Comparison of ENCODE assay signal across 16 cellular contexts in the genomic region with DNA sequence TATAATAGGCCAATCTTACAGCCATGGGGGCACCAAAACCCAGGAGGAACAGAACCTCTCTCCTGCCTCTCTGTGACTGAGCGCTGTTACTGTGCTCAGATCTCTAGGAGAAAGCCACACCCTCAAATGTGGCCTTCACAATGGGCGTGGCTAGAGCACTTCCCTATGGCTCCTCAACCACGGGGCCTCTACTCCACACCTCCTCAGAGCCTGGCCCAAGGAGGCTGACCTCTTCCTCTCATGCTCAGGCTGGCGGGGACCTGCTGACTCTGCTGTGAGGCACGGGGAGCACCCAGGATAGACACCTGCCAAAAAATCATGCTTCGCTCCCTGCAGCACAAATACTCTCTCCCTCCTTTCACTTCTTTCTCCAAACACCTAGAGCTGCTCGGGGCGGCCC. TPM values are rescaled to one million over a fixed set of nuclear protein-coding genes. Genes with fewer than 3 reads are reported as not detected.
DNase-seq lines count a peak whose midpoint lies in the region; ATAC-seq, FAIRE-seq and TF ChIP-seq lines count a peak whose summit lies in the region.
"Had no signal": no experiment of that assay in that cellular context is flagged by ENCODE, and none has a peak within 500 bp of the region (broad histone marks: within the 10 kb centered on the region; RNA-seq: fewer than 3 reads in every experiment).

No MANE protein-coding gene starts in this region.

- ATAC-seq in HG02885 (IDR thresholded peaks at IDR 0.05; ENCODE audit: poor library complexity, unreplicated experiment): peak; percentile 63
- ATAC-seq in HG02884 (IDR thresholded peaks at IDR 0.05; ENCODE audit: unreplicated experiment): no peak
- ATAC-seq: psoas muscle; stimulated activated naive B cell treated with anti-CD40 and anti-IgM and Interleukin-4, amounts not matched to agents 10 μg/mL and 1 μg/mL and 100 μg/mL, for 72 hours had no signal

- POLR2A ChIA-PET in A673 (lab: Charles Lee; ENCODE audit: low non-redundant PET): no interaction called here

- H3K79me2 ChIP-seq in keratinocyte (ENCODE audit: control insufficient read depth, insufficient read depth, low read length): no peaks in the 10 kb centered on the region

- peak overlapping the region; percentile 8 for H2AFZ ChIP-seq in keratinocyte (ENCODE audit: control insufficient read depth, low read length)

- no peak for FAIRE-seq in keratinocyte (lab: Jason Lieb, UNC)
- FAIRE-seq: G401.6 had no signal

- CTCF ChIA-PET in A673 (lab: Charles Lee): no interaction called here

- H3K4me1 ChIP-seq in A673 (ENCODE audit: insufficient read depth, low read length, poor library complexity, severe bottlenecking) (peaks cover 10% of the 10 kb centered on the region), keratinocyte (ENCODE audit: control insufficient read depth, extremely low read depth, insufficient read depth, low read length) (peaks cover 21% of the 10 kb centered on the region), HAP-1 (peaks cover 10% of the 10 kb centered on the region)
- H3K4me1 ChIP-seq: psoas muscle had no signal

- H3K9ac ChIP-seq in keratinocyte (ENCODE audit: control insufficient read depth, extremely low read depth, insufficient read depth, low read length): no peak overlapping the region
- H3K9ac ChIP-seq: BLaER1, KMS-11 had no signal

- in situ Hi-C loops in HAP-1 (cut with MboI; ENCODE audit: low sequenced_read_pairs): no loop called here

- H3K4me3 ChIP-seq in A673 (ENCODE audit: low read depth, low read length, poor library complexity, severe bottlenecking) (no peak overlapping the region), keratinocyte (ENCODE audit: control insufficient read depth in 2 of 3, extremely low read depth in 1 of 3, insufficient read depth in 2 of 3, low read depth in 1 of 3, low read length in 3 of 3) (no peak overlapping the region), HAP-1 (no peak overlapping the region)
- H3K4me3 ChIP-seq: BLaER1, psoas muscle had no signal

- no peaks in the 10 kb centered on the region for H3K27me3 ChIP-seq in A673 (replicated peaks; ENCODE audit: insufficient read depth, low read depth, low read length, poor library complexity)
- no peaks in the 10 kb centered on the region for H3K27me3 ChIP-seq in keratinocyte (ENCODE audit: control insufficient read depth, extremely low read depth, insufficient read depth, low read length)
- H3K27me3 ChIP-seq in HAP-1 (ENCODE audit: low read depth): no peaks in the 10 kb centered on the region
- H3K27me3 ChIP-seq: BLaER1 had no signal

- intact Hi-C loops in A673 (cut with micrococcal nuclease; ENCODE audit: unreplicated experiment): no loop called here

- TF ChIP-seq CTCF in A673 (conservative IDR thresholded peaks at IDR 0.05; ENCODE audit: low read depth, low read length) (no peak), keratinocyte (optimal IDR thresholded peaks at IDR 0.05 in 1 of 3, IDR thresholded peaks at IDR 0.05 in 1 of 3, conservative IDR thresholded peaks at IDR 0.05 in 1 of 3; ENCODE audit: extremely low read depth in 1 of 3, insufficient read depth in 2 of 3, low read length in 3 of 3) (no peak)

- no peaks in the 10 kb centered on the region for H3K9me1 ChIP-seq in keratinocyte (ENCODE audit: control insufficient read depth, extremely low read depth, insufficient read depth, low read length)

- no peaks in the 10 kb centered on the region for H3K9me3 ChIP-seq in A673 (ENCODE audit: low read depth, low read length, poor library complexity, severe bottlenecking)
- no peaks in the 10 kb centered on the region for H3K9me3 ChIP-seq in keratinocyte (ENCODE audit: control insufficient read depth, low read depth, low read length)
- no peaks in the 10 kb centered on the region for H3K9me3 ChIP-seq in HAP-1
- H3K9me3 ChIP-seq: BLaER1, psoas muscle had no signal

- BruUV-seq in A673 (replicated peaks; lab: Mats Ljungman, UMichigan): no TSS peak

- H3K4me2 ChIP-seq in keratinocyte (ENCODE audit: control insufficient read depth, extremely low read depth, insufficient read depth, low read depth, low read length): no peak overlapping the region
- H3K4me2 ChIP-seq: BLaER1, KMS-11 had no signal

- no peaks in the 10 kb centered on the region for H3K36me3 ChIP-seq in A673 (ENCODE audit: insufficient read depth, low read length, poor library complexity, severe bottlenecking)
- no peaks in the 10 kb centered on the region for H3K36me3 ChIP-seq in keratinocyte (ENCODE audit: control insufficient read depth in 2 of 2, extremely low read depth in 1 of 2, insufficient read depth in 2 of 2, low read length in 2 of 2)
- H3K36me3 ChIP-seq in HAP-1 (replicated peaks): peaks cover 10% of the 10 kb centered on the region
- H3K36me3 ChIP-seq: BLaER1 had no signal

- H3K27ac ChIP-seq in A673 (ENCODE audit: low read depth, low read length, poor library complexity, severe bottlenecking) (no peak overlapping the region), keratinocyte (ENCODE audit: control insufficient read depth, insufficient read depth, low read length) (no peak overlapping the region)
- H3K27ac ChIP-seq: BLaER1, epithelial cell of prostate, KMS-11, psoas muscle had no signal

- no peaks in the 10 kb centered on the region for H4K20me1 ChIP-seq in keratinocyte (ENCODE audit: control insufficient read depth, extremely low read depth, insufficient read depth, low read length)
- H4K20me1 ChIP-seq: BLaER1 had no signal

- dilution Hi-C loops in keratinocyte (cut with MboI; ENCODE audit: extremely low pct_ligation_motif_present, low sequenced_read_pairs): no loop called here

- DNase-seq in A673 (ENCODE audit: low spot score) (peak; percentile 24), SW480 (ENCODE audit: low spot score) (peak; percentile 22), keratinocyte (ENCODE audit: low read depth, low spot score) (no peak), HAP-1 (ENCODE audit: low spot score in 2 of 2) (no peak), midbrain (lab: John Stamatoyannopoulos, UW) (no peak)
- DNase-seq in activated CD4-positive, alpha-beta T cell treated with anti-CD3 and anti-CD28 coated beads, Interleukin-2, amount 50 U/mL, for 4 hours: no peak
- DNase-seq: activated CD4-positive, alpha-beta T cell treated with anti-CD3 and anti-CD28 coated beads, Interleukin-2, amount 50 U/mL, for 1 hour; psoas muscle; stimulated activated CD4-positive, alpha-beta T cell treated with anti-CD3 and anti-CD28 coated beads, Interleukin-2, amount 100 ng/mL, for 48 hours; stimulated activated naive B cell treated with anti-CD40 and anti-IgM and Interleukin-4, amounts not matched to agents 10 μg/mL and 1 μg/mL and 100 μg/mL, for 72 hours had no signal

RNA-seq across cellular contexts. Expression of gene C11orf58, which starts 41.0 kb away (rescaled TPM):
- total RNA-seq in A673 (2021): 153 and 171 TPM in 2 replicates
- polyA plus RNA-seq in keratinocyte: 96.5 to 166 TPM (median 135 TPM) in 3 replicates
- 359 TPM for polyA plus RNA-seq in keratinocyte (2011; ENCODE audit: low read depth)
- polyA plus RNA-seq in keratinocyte (2011; cell fraction: cytosol; rRNA removed): 90.9 and 97.6 TPM in 2 replicates
- 52.0 and 112 TPM in 2 replicates for polyA plus RNA-seq in keratinocyte (2011; cell fraction: nucleus; rRNA removed)
- 170 and 188 TPM in 2 replicates for polyA plus RNA-seq in keratinocyte (2012; ENCODE audit: low replicate concordance)
- polyA minus RNA-seq in keratinocyte: 16.6 to 60.4 TPM (median 29.0 TPM) in 3 replicates
- polyA minus RNA-seq in keratinocyte (2011; cell fraction: cytosol; rRNA and poly(A)+ RNA removed): 123 TPM
- 22.5 and 39.7 TPM in 2 replicates for polyA minus RNA-seq in keratinocyte (2011; cell fraction: nucleus; rRNA and poly(A)+ RNA removed)

Comparison
In these comparisons a context has a peak if more than half of its experiments do, and no peak if none do; other contexts are left out.
1. DNase-seq: peak in A673 (single experiment) and SW480 (single experiment); none in keratinocyte (single experiment), activated CD4-positive, alpha-beta T cell treated with anti-CD3 and anti-CD28 coated beads, Interleukin-2, amount 50 U/mL, for 4 hours (0 of 2), HAP-1 (0 of 2) and midbrain (single experiment).